7 cellular contexts compared by ENCODE assay signal in genomic region chr12:113161415-113162016, GRCh38.
DNase-seq lines count a peak whose midpoint lies in the region; ATAC-seq and TF ChIP-seq lines count a peak whose summit lies in the region.
"Had no signal": no experiment of that assay in that cellular context is flagged by ENCODE, and none has a peak within 500 bp of the region (broad histone marks: within the 10 kb centered on the region; RNA-seq: fewer than 3 reads in every experiment).

No MANE protein-coding gene starts in this region.

- no peak for TF ChIP-seq CTCF in GM12865 (IDR thresholded peaks at IDR 0.05; ENCODE audit: insufficient read depth, low read depth, low read length, missing control alignments)

- intact Hi-C loops in head of caudate nucleus (cut with DNase I): no loop called here

- ATAC-seq in GM19452 (IDR thresholded peaks at IDR 0.05; ENCODE audit: unreplicated experiment): no peak

- no peak overlapping the region for H3K4me3 ChIP-seq in GM12865 (ENCODE audit: low read depth, low read length)

- peak; percentile 84 for DNase-seq in GM12865 (ENCODE audit: low read depth)
- peak; percentile 93 for DNase-seq in NCI-H2196 treated with DMSO at 0.1 percent for 48 hours (lab: John Stamatoyannopoulos, UW; ENCODE audit: unreplicated experiment)
- peak; percentile 60 to 97 (median 86) for DNase-seq in head of caudate nucleus
- no peak for DNase-seq in AG08396 (ENCODE audit: low spot score)
- no peak for DNase-seq in epidermal melanocyte (ENCODE audit: insufficient read length, low spot score)
- DNase-seq: activated gamma-delta T cell had no signal

Comparison
In these comparisons a context has a peak if more than half of its experiments do, and no peak if none do; other contexts are left out.
1. DNase-seq: peak in GM12865 (single experiment), NCI-H2196 treated with DMSO at 0.1 percent for 48 hours (single experiment) and head of caudate nucleus (42 of 42); none in AG08396 (single experiment) and epidermal melanocyte (single experiment).